ENCODE assay signal across 8 cellular contexts in genomic region chr17:36546418-36547093, GRCh38. TPM values are rescaled to one million over a fixed set of nuclear protein-coding genes. Genes with fewer than 3 reads are reported as not detected.
A peak's percentile ranks its signal among the peaks of the same experiment; 100 is the strongest.
DNase-seq lines count a peak whose midpoint lies in the region; ATAC-seq and TF ChIP-seq lines count a peak whose summit lies in the region.

No MANE protein-coding gene starts in this region.

- no peak for TF ChIP-seq CTCF in heart left ventricle (IDR thresholded peaks at IDR 0.05)
- no peak for TF ChIP-seq CTCF in right lobe of liver (IDR thresholded peaks at IDR 0.05)

- H3K4me1 ChIP-seq in heart left ventricle (peaks cover 12 to 67% (median 46%) of the 10 kb centered on the region in 12 donors), adipocyte (ENCODE audit: control insufficient read depth, insufficient read depth, low read length) (peaks cover 41% of the 10 kb centered on the region), right lobe of liver (peaks cover 0 to 44% (median 11%) of the 10 kb centered on the region in 4 donors), urinary bladder (ENCODE audit: insufficient read depth) (no peaks in the 10 kb centered on the region)

- CTCF ChIA-PET in HEK293T (lab: Yijun Ruan, JAX), result interaction anchor here (0.7 to 1.7 kb wide), 3 partner anchors 12 to 780 kb away, joined by 3 to 7 read pairs (median 3); partner anchors contain the start of genes MYO19 and PIGW

- DNase-seq in heart left ventricle (no peak), left ventricle myocardium superior (no peak), adipocyte (ENCODE audit: low read depth) (peak; percentile 24), right lobe of liver (no peak), HEK293T (ENCODE audit: extremely low spot score) (no peak), cerebellum (ENCODE audit: low spot score) (no peak)

- no peak for ATAC-seq in heart left ventricle
- no peak for ATAC-seq in left ventricle myocardium superior
- no peak for ATAC-seq in right lobe of liver
- ATAC-seq in HG03469 (IDR thresholded peaks at IDR 0.05; ENCODE audit: unreplicated experiment), result no peak

- intact Hi-C loops in heart left ventricle (cut with DNase I) (loop anchor here in 6 of 10 donors (5.0 kb wide), 2 partner anchors 41 to 46 kb away; partner anchors contain the start of gene DHRS11 (in 5 of the 6)), left ventricle myocardium superior (cut with micrococcal nuclease) (no loop called here), right lobe of liver (cut with DNase I) (loop anchor here in 1 of 2 donors (10.0 kb wide), 1 partner anchor 48 kb away; the partner anchor contains the start of gene DHRS11)

- POLR2A ChIA-PET in HEK293T (lab: Yijun Ruan, JAX), result interaction anchor here (1.1 to 4.9 kb wide), 6 partner anchors 12 to 56 kb away, joined by 4 to 88 read pairs (median 9); partner anchors contain the start of genes DHRS11, MRM1, MYO19 and PIGW

- H3K36me3 ChIP-seq in heart left ventricle (peaks cover 0 to 32% (median 9%) of the 10 kb centered on the region in 9 donors), adipocyte (ENCODE audit: control insufficient read depth, insufficient read depth, low read length, severe bottlenecking) (peaks cover 10% of the 10 kb centered on the region), right lobe of liver (no peaks in the 10 kb centered on the region), urinary bladder (ENCODE audit: insufficient read depth) (peaks cover 2% of the 10 kb centered on the region)

- H3K4me3 ChIP-seq in heart left ventricle (peak overlapping the region; percentile 63 to 99 (median 84)), adipocyte (ENCODE audit: low read length) (peak overlapping the region; percentile 98), right lobe of liver (peak overlapping the region; percentile 92 to 98 (median 94)), urinary bladder (ENCODE audit: low read depth, low read length) (peak overlapping the region; percentile 78)

- H3K27ac ChIP-seq in heart left ventricle (peak overlapping the region in 11 of 12 donors; percentile 93 to 100 (median 99)), right lobe of liver (peak overlapping the region; percentile 92 to 98 (median 98)), urinary bladder (ENCODE audit: low read depth) (peak overlapping the region; percentile 95)

- H3K9me3 ChIP-seq in heart left ventricle (no peaks in the 10 kb centered on the region), adipocyte (ENCODE audit: control insufficient read depth, low read length) (no peaks in the 10 kb centered on the region), right lobe of liver (no peaks in the 10 kb centered on the region)

- WGBS in heart left ventricle, 4 donors, result 13 to 18% (median 18%) methylated on average over 7 of the region's 7 CpGs
- WGBS in right lobe of liver (ENCODE audit: insufficient coverage, low coverage, low lambda C conversion rate, missing lambda C conversion rate), result 1% methylated on average over 7 of the region's 7 CpGs
- 22% methylated on average over 7 of the region's 7 CpGs for WGBS in urinary bladder

- no peaks in the 10 kb centered on the region for H3K27me3 ChIP-seq in heart left ventricle
- H3K27me3 ChIP-seq in adipocyte (replicated peaks; ENCODE audit: control insufficient read depth, insufficient read depth, low read length), result no peaks in the 10 kb centered on the region
- H3K27me3 ChIP-seq in right lobe of liver, result no peaks in the 10 kb centered on the region

- H3K9ac ChIP-seq in adipocyte (ENCODE audit: low read length), result peak overlapping the region; percentile 99

- TF ChIP-seq POLR2A in heart left ventricle (IDR thresholded peaks at IDR 0.05) (no peak), right lobe of liver (IDR thresholded peaks at IDR 0.05) (no peak)

TF ChIP-seq in HEK293T, 16 proteins besides CTCF, POLR2A, EP300 and RAD21:
- TF ChIP-seq SUZ12 (IDR thresholded peaks at IDR 0.05) (no peak), ZNF384 (IDR thresholded peaks at IDR 0.05) (no peak), FOXK2 (IDR thresholded peaks at IDR 0.05) (no peak), PKNOX1 (IDR thresholded peaks at IDR 0.05) (no peak), SP1 (IDR thresholded peaks at IDR 0.05) (no peak), LEF1 (IDR thresholded peaks at IDR 0.05; ENCODE audit: borderline replicate concordance) (no peak), ELF4 (IDR thresholded peaks at IDR 0.05) (no peak), BHLHE40 (IDR thresholded peaks at IDR 0.05; ENCODE audit: borderline replicate concordance) (no peak), FOXA1 (IDR thresholded peaks at IDR 0.05) (no peak), CTBP1 (IDR thresholded peaks at IDR 0.05; ENCODE audit: borderline replicate concordance) (no peak), L3MBTL2 (conservative IDR thresholded peaks at IDR 0.05) (no peak), NFRKB (IDR thresholded peaks at IDR 0.05) (no peak), ARNT (IDR thresholded peaks at IDR 0.05) (no peak), FOXM1 (IDR thresholded peaks at IDR 0.05; ENCODE audit: borderline replicate concordance) (no peak)

RNA-seq across cellular contexts. Expression of gene GGNBP2, which starts 1.8 kb away (rescaled TPM):
- total RNA-seq in heart left ventricle, result 10 to 100 TPM; 27.4 to 62.9 (median 40.8) TPM
- polyA plus RNA-seq in heart left ventricle, result 10 to 100 TPM; 32.0 to 34.3 TPM
- total RNA-seq in left ventricle myocardium superior, result 41.8 TPM
- 10 to 100 TPM; 24.3 to 39.6 (median 35.3) TPM for total RNA-seq in right lobe of liver
- total RNA-seq in urinary bladder, result 86.5 TPM
- polyA plus RNA-seq in urinary bladder, result 46.4 TPM
- total RNA-seq in cerebellum, result 57.3 TPM

RNA-seq across cellular contexts. Expression of gene PIGW, which starts 11.8 kb away (rescaled TPM):
- total RNA-seq in heart left ventricle (1 to 10 TPM; 2.1 to 7.9 (median 5.7) TPM), left ventricle myocardium superior (3.5 TPM), right lobe of liver (1 to 10 TPM; 3.0 to 6.1 (median 4.1) TPM), urinary bladder (5.6 TPM), cerebellum (5.6 TPM)
- polyA plus RNA-seq in heart left ventricle (1 to 10 TPM; 2.7 to 8.9 TPM), urinary bladder (6.8 TPM)

RNA-seq across cellular contexts. Expression of gene MYO19, which starts 11.9 kb away (rescaled TPM):
- total RNA-seq in heart left ventricle (10 to 100 TPM in 6 of 9 donors, 1 to 10 TPM in 3; 5.8 to 32.7 (median 11.6) TPM), left ventricle myocardium superior (20.0 TPM), right lobe of liver (10 to 100 TPM; 20.6 to 40.5 (median 28.9) TPM), urinary bladder (48.5 TPM), cerebellum (50.4 TPM)
- polyA plus RNA-seq in heart left ventricle (10 to 100 TPM; 14.0 to 21.1 TPM), urinary bladder (20.2 TPM)

RNA-seq across cellular contexts. Expression of gene DHRS11, which starts 45.1 kb away (rescaled TPM):
- total RNA-seq in heart left ventricle, result 10 to 100 TPM; 11.0 to 22.2 (median 13.5) TPM
- 10 to 100 TPM; 12.4 to 15.8 TPM for polyA plus RNA-seq in heart left ventricle
- total RNA-seq in left ventricle myocardium superior, result 13.5 TPM
- total RNA-seq in right lobe of liver, result 10 to 100 TPM in 3 of 6 experiments, 1 to 10 TPM in 3; 5.1 to 13.6 (median 9.3) TPM
- 3.2 TPM for total RNA-seq in urinary bladder
- 9.4 TPM for polyA plus RNA-seq in urinary bladder
- 11.4 TPM for total RNA-seq in cerebellum

RNA-seq across cellular contexts. Expression of gene MRM1, which starts 54.8 kb away (rescaled TPM):
- total RNA-seq in heart left ventricle, result 10 to 100 TPM in 1 of 9 donors, 1 to 10 TPM in 8; 4.0 to 12.4 (median 7.2) TPM
- polyA plus RNA-seq in heart left ventricle, result 10 to 100 TPM in 1 of 2 donors, 1 to 10 TPM in 1; 7.7 to 12.6 TPM
- total RNA-seq in left ventricle myocardium superior, result 9.2 TPM
- 1 to 10 TPM; 2.5 to 8.6 (median 6.0) TPM for total RNA-seq in right lobe of liver
- 3.0 TPM for total RNA-seq in urinary bladder
- 7.9 TPM for polyA plus RNA-seq in urinary bladder
- 2.2 TPM for total RNA-seq in cerebellum
